In the genomic region with DNA sequence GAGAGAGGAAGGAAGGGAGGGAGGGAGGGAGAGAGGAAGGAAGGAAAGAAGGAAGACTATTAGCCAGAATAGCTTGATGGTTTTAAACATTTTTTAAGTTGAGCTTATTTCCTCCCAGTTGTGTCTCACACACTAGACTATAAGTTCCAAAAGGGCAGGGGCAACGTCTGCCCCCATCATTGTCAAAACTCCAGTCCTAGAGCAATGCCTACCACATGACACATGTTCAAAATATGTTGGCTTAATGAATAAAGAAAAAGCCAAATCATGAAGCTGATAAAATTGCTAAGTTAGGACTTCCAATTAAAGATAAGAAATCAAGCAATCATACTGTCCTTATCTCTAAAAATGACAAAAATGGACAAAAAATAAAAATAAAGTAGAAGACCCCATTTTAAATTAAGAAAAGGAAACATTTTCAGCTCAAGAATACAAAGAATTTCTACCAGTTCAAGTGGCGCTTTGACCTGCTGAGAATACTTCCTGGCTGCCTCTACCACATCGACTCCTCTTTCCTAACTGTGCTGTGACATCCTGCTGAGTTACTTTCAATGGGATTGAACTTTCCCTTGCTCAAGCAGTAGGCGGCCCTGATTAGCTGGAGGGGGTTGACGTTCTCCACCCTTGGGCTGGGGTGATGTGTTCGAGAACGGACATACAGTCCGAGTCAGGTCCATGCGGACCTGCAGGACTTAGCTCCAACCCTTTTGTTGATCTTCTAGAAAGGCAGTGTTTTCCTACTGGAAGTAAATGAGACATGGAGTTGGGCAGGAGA, we compare ENCODE assay signal across 23 cellular contexts.
DNase-seq lines count a peak whose midpoint lies in the region; ATAC-seq, FAIRE-seq and TF ChIP-seq lines count a peak whose summit lies in the region.
"Had no signal": no experiment of that assay in that cellular context is flagged by ENCODE, and none has a peak within 500 bp of the region (broad histone marks: within the 10 kb centered on the region; RNA-seq: fewer than 3 reads in every experiment).

No MANE protein-coding gene starts in this region.

- BruUV-seq in HepG2 (replicated peaks; lab: Mats Ljungman, UMichigan) = no TSS peak

- peaks cover 4% of the 10 kb centered on the region for H3K36me3 Mint-ChIP-seq in WTC11
- H3K36me3 Mint-ChIP-seq: naive thymus-derived CD8-positive, alpha-beta T cell had no signal

- H3K27ac ChIP-seq in HepG2 (ENCODE audit: extremely low read length, insufficient read depth, low read length) (no peak overlapping the region), right lobe of liver (no peak overlapping the region)
- H3K27ac ChIP-seq: hepatocyte, ovary, PC-9, tibial artery had no signal

- intact Hi-C loops in HepG2 (cut with micrococcal nuclease; ENCODE audit: unreplicated experiment) = no loop called here
- intact Hi-C loops in right lobe of liver (cut with DNase I) = no loop called here
- intact Hi-C loops in left cardiac atrium (cut with DNase I) = no loop called here

- H3K4me3 ChIP-seq in HepG2 (replicated peaks in 1 of 3; ENCODE audit: insufficient read depth in 1 of 3, low read depth in 2 of 3, low read length in 3 of 3) (no peak overlapping the region), right lobe of liver (no peak overlapping the region)
- H3K4me3 ChIP-seq: hepatocyte, ovary, PC-9, tibial artery had no signal

- peaks cover 44% of the 10 kb centered on the region for H3K4me1 Mint-ChIP-seq in WTC11
- H3K4me1 Mint-ChIP-seq: activated CD4-positive, alpha-beta T cell treated with anti-CD3 and anti-CD28 coated beads for 36 hours; naive thymus-derived CD8-positive, alpha-beta T cell; stimulated activated naive CD8-positive, alpha-beta T cell treated with anti-CD3 and anti-CD28 coated beads, Interleukin-15, amount 100 ng/mL, for 72 hours had no signal

- peaks cover 15% of the 10 kb centered on the region for H3K9me3 Mint-ChIP-seq in WTC11
- H3K9me3 Mint-ChIP-seq: stimulated activated naive CD8-positive, alpha-beta T cell treated with anti-CD3 and anti-CD28 coated beads, Interleukin-15, amount 100 ng/mL, for 72 hours had no signal

- no peak overlapping the region for H2AFZ ChIP-seq in HepG2 (ENCODE audit: low read length)
- H2AFZ ChIP-seq: hepatocyte, PC-9 had no signal

- in situ Hi-C loops in HepG2 (cut with HindIII; ENCODE audit: extremely low pct_ligation_motif_present, low pct_unique_long_range_greater_than_20kb) = no loop called here

- H3K9me3 ChIP-seq in HepG2 (ENCODE audit: low read length) (no peaks in the 10 kb centered on the region), right lobe of liver (no peaks in the 10 kb centered on the region)
- H3K9me3 ChIP-seq: ovary had no signal

- H3K27me3 Mint-ChIP-seq in WTC11 (ENCODE audit: low read depth) = peaks cover 56% of the 10 kb centered on the region

- TF ChIP-seq POLR2A in HepG2 (IDR thresholded peaks at IDR 0.05; ENCODE audit: insufficient read depth in 1 of 2, low read depth in 2 of 2, low read length in 2 of 2) (no peak), right lobe of liver (IDR thresholded peaks at IDR 0.05) (no peak)

- POLR2A ChIA-PET in HepG2 (lab: Yijun Ruan, JAX) = no interaction called here
- POLR2A ChIA-PET in WTC11 (lab: Charles Lee) = interaction anchor here (0.7 kb wide), 1 partner anchor 236 kb away, joined by 3 read pairs; no protein-coding TSS in a partner anchor

- WGBS in HepG2 (ENCODE audit: low lambda C conversion rate) = 91% methylated on average over 9 of the region's 9 CpGs
- 52% methylated on average over 5 of the region's 9 CpGs for WGBS in right lobe of liver (ENCODE audit: insufficient coverage, low coverage, low lambda C conversion rate, missing lambda C conversion rate)

- TF ChIP-seq CTCF in HepG2 (CRISPR knock-in tag; IDR thresholded peaks at IDR 0.05) (no peak), right lobe of liver (IDR thresholded peaks at IDR 0.05) (no peak), WTC11 (IDR thresholded peaks at IDR 0.05) (no peak)

- no peaks in the 10 kb centered on the region for H3K79me2 ChIP-seq in HepG2 (ENCODE audit: insufficient read depth, low read length)
- H3K79me2 ChIP-seq: hepatocyte had no signal

- H3K27ac Mint-ChIP-seq in WTC11 = no peak overlapping the region; the same call in 1 of the 2 replicates
- H3K27ac Mint-ChIP-seq: activated CD4-positive, alpha-beta T cell treated with anti-CD3 and anti-CD28 coated beads for 36 hours; naive thymus-derived CD8-positive, alpha-beta T cell; stimulated activated naive CD8-positive, alpha-beta T cell treated with anti-CD3 and anti-CD28 coated beads, Interleukin-15, amount 100 ng/mL, for 72 hours had no signal

- H3K4me1 ChIP-seq in HepG2 (ENCODE audit: insufficient read depth, low read length) = peaks cover 17% of the 10 kb centered on the region
- no peaks in the 10 kb centered on the region for H3K4me1 ChIP-seq in right lobe of liver
- H3K4me1 ChIP-seq: tibial artery had no signal

- ATAC-seq in HepG2 (no peak), right lobe of liver (no peak), WTC11 (peak; percentile 76), left cardiac atrium (no peak)
- ATAC-seq: activated CD4-positive, alpha-beta T cell treated with anti-CD3 and anti-CD28 coated beads for 36 hours; naive thymus-derived CD8-positive, alpha-beta T cell; right cardiac atrium; stimulated activated naive CD8-positive, alpha-beta T cell treated with anti-CD3 and anti-CD28 coated beads, Interleukin-15, amount 100 ng/mL, for 72 hours had no signal

- H3K4me2 ChIP-seq in HepG2 (ENCODE audit: low read depth, low read length) = no peak overlapping the region
- H3K4me2 ChIP-seq: hepatocyte, PC-9 had no signal

- H4K20me1 ChIP-seq in HepG2 (ENCODE audit: insufficient read depth, low read length) = no peaks in the 10 kb centered on the region

- peak overlapping the region; percentile 7; the same call in 1 of the 2 replicates for H3K4me3 Mint-ChIP-seq in WTC11
- H3K4me3 Mint-ChIP-seq: activated CD4-positive, alpha-beta T cell treated with anti-CD3 and anti-CD28 coated beads for 36 hours; naive thymus-derived CD8-positive, alpha-beta T cell; stimulated activated naive CD8-positive, alpha-beta T cell treated with anti-CD3 and anti-CD28 coated beads, Interleukin-15, amount 100 ng/mL, for 72 hours had no signal

- no peak overlapping the region for H3K9ac ChIP-seq in HepG2 (ENCODE audit: insufficient read depth, low read depth, low read length)

- H3K36me3 ChIP-seq in HepG2 (replicated peaks in 1 of 2; ENCODE audit: control insufficient read depth in 1 of 2, insufficient read depth in 2 of 2, low read length in 2 of 2) (no peaks in the 10 kb centered on the region), right lobe of liver (no peaks in the 10 kb centered on the region)
- H3K36me3 ChIP-seq: ovary, tibial artery had no signal

- DNase-seq in HepG2 (ENCODE audit: low spot score) (no peak), right lobe of liver (no peak), WTC11 (ENCODE audit: low spot score) (no peak), iPS-NIHi7 (ENCODE audit: extremely low spot score) (peak; percentile 70), HPDE6-E6E7 (ENCODE audit: extremely low spot score) (no peak), NCI-H1436 treated with DMSO at 0.1 percent for 48 hours (lab: John Stamatoyannopoulos, UW) (no peak), left cardiac atrium (no peak)
- DNase-seq in stimulated activated CD4-positive, alpha-beta T cell treated with anti-CD3 and anti-CD28 coated beads, Interleukin-4, amount 100 ng/mL, for 1 hour = no peak
- DNase-seq: activated CD4-positive, alpha-beta T cell treated with anti-CD3 and anti-CD28 coated beads for 36 hours; activated naive CD4-positive, alpha-beta T cell treated with anti-CD3 and anti-CD28 coated beads, Interleukin-2, amount 50 U/mL, for 16 hours; anterior cingulate cortex; central memory CD4-positive, alpha-beta T cell; naive thymus-derived CD8-positive, alpha-beta T cell; NCI-H1417; NCI-H446; ovary; PC-9; right cardiac atrium; SIG-M5; stimulated activated naive CD8-positive, alpha-beta T cell treated with anti-CD3 and anti-CD28 coated beads, Interleukin-15, amount 100 ng/mL, for 72 hours; tibial artery had no signal

- CTCF ChIA-PET in HepG2 (lab: Yijun Ruan, JAX; ENCODE audit: low intra/inter-chr PET ratio, low total read pairs) = no interaction called here
- CTCF ChIA-PET in WTC11 (lab: Charles Lee) = no interaction called here

- TF ChIP-seq RAD21 in HepG2 (CRISPR knock-in tag; IDR thresholded peaks at IDR 0.05) = no peak

- TF ChIP-seq EP300 in HepG2 (IDR thresholded peaks at IDR 0.05; ENCODE audit: low read depth in 2 of 2, low read length in 2 of 2) = no peak
- no peak for TF ChIP-seq EP300 in HepG2 (CRISPR knock-in tag; IDR thresholded peaks at IDR 0.05; ENCODE audit: borderline replicate concordance)

- H3K27me3 ChIP-seq in HepG2 (ENCODE audit: control insufficient read depth in 1 of 2, insufficient read depth in 2 of 2, low read length in 2 of 2) = no peaks in the 10 kb centered on the region
- H3K27me3 ChIP-seq in right lobe of liver = no peaks in the 10 kb centered on the region
- H3K27me3 ChIP-seq: hepatocyte, ovary had no signal

- no peak for FAIRE-seq in HepG2 (lab: Jason Lieb, UNC)
- FAIRE-seq: TTC549 had no signal

TF ChIP-seq in HepG2, 621 proteins besides CTCF, POLR2A, EP300 and RAD21:
- TF ChIP-seq HNRNPK (IDR thresholded peaks at IDR 0.05; ENCODE audit: low read depth, low read length, poor library complexity, severe bottlenecking) (peak; percentile 88), PCBP1 (IDR thresholded peaks at IDR 0.05; ENCODE audit: borderline replicate concordance, low read depth, low read length) (0 out of 2 replicates have a peak, but pooled peaks have one; percentile 41), HMG20A (CRISPR knock-in tag; IDR thresholded peaks at IDR 0.05; ENCODE audit: borderline replicate concordance) (no peak), ZFP82 (CRISPR knock-in tag; IDR thresholded peaks at IDR 0.05; ENCODE audit: borderline replicate concordance) (no peak)
TF ChIP-seq in HepG2: peak in this region for 2.

TF ChIP-seq in WTC11, 78 proteins besides CTCF, POLR2A, EP300 and RAD21:
- TF ChIP-seq PRRX2 (CRISPR knock-in tag; IDR thresholded peaks at IDR 0.05) (no peak), ZNF416 (CRISPR knock-in tag; IDR thresholded peaks at IDR 0.05) (no peak), ZNF671 (CRISPR knock-in tag; IDR thresholded peaks at IDR 0.05) (no peak), ZNF423 (CRISPR knock-in tag; IDR thresholded peaks at IDR 0.05) (peak; percentile 77)
